10 cellular contexts compared by ENCODE assay signal in the genomic region with DNA sequence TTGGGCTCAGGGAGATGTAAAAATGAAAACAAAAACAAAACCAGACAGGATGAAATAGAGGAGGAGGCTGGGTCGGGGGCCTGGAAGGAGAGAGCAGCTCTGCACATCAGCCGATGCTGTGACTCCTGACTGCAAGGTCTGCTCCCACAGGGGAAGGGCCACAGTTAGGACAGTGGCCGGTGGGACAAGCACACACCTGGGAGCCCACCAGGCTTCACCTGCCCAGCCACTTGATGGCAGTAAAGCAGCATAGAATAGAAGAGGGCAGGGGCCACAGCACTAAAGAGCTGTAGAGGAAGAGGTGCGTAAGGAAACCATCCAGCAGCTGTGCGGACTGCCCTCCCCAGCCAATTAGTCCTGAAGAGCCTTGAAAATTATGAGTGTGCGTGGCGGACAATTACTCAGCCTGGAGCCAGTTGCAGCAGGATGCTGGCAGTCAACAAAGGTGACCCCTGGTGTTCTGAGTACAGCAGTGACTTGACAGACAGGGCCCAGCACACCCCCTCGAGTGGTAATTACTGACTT. TPM values are rescaled to one million over a fixed set of nuclear protein-coding genes. Genes with fewer than 3 reads are reported as not detected.
A peak's percentile ranks its signal among the peaks of the same experiment; 100 is the strongest.
DNase-seq lines count a peak whose midpoint lies in the region.
"Had no signal": no experiment of that assay in that cellular context is flagged by ENCODE, and none has a peak within 500 bp of the region (broad histone marks: within the 10 kb centered on the region; RNA-seq: fewer than 3 reads in every experiment).

No MANE protein-coding gene starts in this region.

- H3K36me3 Mint-ChIP-seq in activated CD4-positive, alpha-beta memory T cell treated with anti-CD3 and anti-CD28 coated beads for 36 hours, result no peaks in the 10 kb centered on the region
- H3K36me3 Mint-ChIP-seq: naive B cell had no signal

- H3K9me3 ChIP-seq in MG63, result no peaks in the 10 kb centered on the region

- H3K36me3 ChIP-seq in MG63, result no peaks in the 10 kb centered on the region

- H3K4me1 Mint-ChIP-seq in activated CD4-positive, alpha-beta memory T cell treated with anti-CD3 and anti-CD28 coated beads for 36 hours (ENCODE audit: low read depth), result no peaks in the 10 kb centered on the region

- intact Hi-C loops in activated CD4-positive, alpha-beta memory T cell treated with anti-CD3 and anti-CD28 coated beads for 36 hours (cut with micrococcal nuclease), result no loop called here

- POLR2A ChIA-PET in activated CD4-positive, alpha-beta memory T cell treated with anti-CD3 and anti-CD28 coated beads for 36 hours (lab: Charles Lee), result no interaction called here

- no peak overlapping the region for H3K4me3 Mint-ChIP-seq in activated CD4-positive, alpha-beta memory T cell treated with anti-CD3 and anti-CD28 coated beads for 36 hours
- H3K4me3 Mint-ChIP-seq: naive B cell had no signal

- no peaks in the 10 kb centered on the region for H3K9me3 Mint-ChIP-seq in activated CD4-positive, alpha-beta memory T cell treated with anti-CD3 and anti-CD28 coated beads for 36 hours
- H3K9me3 Mint-ChIP-seq: naive B cell had no signal

- no peak overlapping the region for H3K27ac Mint-ChIP-seq in activated CD4-positive, alpha-beta memory T cell treated with anti-CD3 and anti-CD28 coated beads for 36 hours

- CTCF ChIA-PET in activated CD4-positive, alpha-beta memory T cell treated with anti-CD3 and anti-CD28 coated beads for 36 hours (lab: Charles Lee), result no interaction called here

- H3K27me3 Mint-ChIP-seq in activated CD4-positive, alpha-beta memory T cell treated with anti-CD3 and anti-CD28 coated beads for 36 hours, result no peaks in the 10 kb centered on the region

- peak; percentile 71 for DNase-seq in COLO668 (lab: John Stamatoyannopoulos, UW; ENCODE audit: unreplicated experiment)
- DNase-seq in Kasumi-1 (lab: John Stamatoyannopoulos, UW), result peak; percentile 33 to 36
- peak; percentile 13 for DNase-seq in activated CD4-positive, alpha-beta memory T cell treated with anti-CD3 and anti-CD28 coated beads for 36 hours
- DNase-seq in left kidney (ENCODE audit: low read depth, low spot score), result peak; percentile 77
- no peak for DNase-seq in NAMALWA (ENCODE audit: low spot score)
- DNase-seq in GM19240 (ENCODE audit: insufficient read length, low spot score), result no peak
- DNase-seq in GF-D8 (lab: John Stamatoyannopoulos, UW), result no peak
- no peak for DNase-seq in MG63
- DNase-seq: naive B cell had no signal

- no peaks in the 10 kb centered on the region for H3K27me3 ChIP-seq in MG63

- no peak overlapping the region for H3K4me3 ChIP-seq in MG63
- H3K4me3 ChIP-seq: GM12878 had no signal

RNA-seq across cellular contexts. Expression of gene ALS2CL, which starts 29.8 kb away (rescaled TPM):
- 1 to 10 TPM; 4.0 to 4.3 TPM for total RNA-seq in activated CD4-positive, alpha-beta memory T cell treated with anti-CD3 and anti-CD28 coated beads for 36 hours
- 0.69 and 1.2 TPM in 2 replicates for total RNA-seq in MG63 (2014; rRNA removed; shearing (Covaris generic); ENCODE audit: low replicate concordance)

RNA-seq across cellular contexts. Expression of gene TMIE, which starts 37.5 kb away (rescaled TPM):
- total RNA-seq in activated CD4-positive, alpha-beta memory T cell treated with anti-CD3 and anti-CD28 coated beads for 36 hours, result 1 to 10 TPM in 1 of 2 experiments, under 1 TPM in 1; 0.93 to 1.3 TPM
- not detected in 2 replicates for total RNA-seq in MG63 (2014; rRNA removed; shearing (Covaris generic); ENCODE audit: low replicate concordance)
- total RNA-seq: GM12878 had no signal

RNA-seq across cellular contexts. Expression of gene FAM240A, which starts 51.3 kb away (rescaled TPM):
- total RNA-seq in activated CD4-positive, alpha-beta memory T cell treated with anti-CD3 and anti-CD28 coated beads for 36 hours, result not detected
- total RNA-seq in MG63 (2014; rRNA removed; shearing (Covaris generic); ENCODE audit: low replicate concordance), result not detected in 2 replicates
- total RNA-seq: GM12878 had no signal

RNA-seq across cellular contexts. Expression of gene PRSS50, which starts 54.0 kb away (rescaled TPM):
- not detected for total RNA-seq in activated CD4-positive, alpha-beta memory T cell treated with anti-CD3 and anti-CD28 coated beads for 36 hours
- not detected in 2 replicates for total RNA-seq in MG63 (2014; rRNA removed; shearing (Covaris generic); ENCODE audit: low replicate concordance)
- total RNA-seq: GM12878 had no signal

Comparison
In these comparisons a context has a peak if more than half of its experiments do, and no peak if none do; other contexts are left out.
1. DNase-seq: peak in COLO668 (single experiment), Kasumi-1 (2 of 2), activated CD4-positive, alpha-beta memory T cell treated with anti-CD3 and anti-CD28 coated beads for 36 hours (single experiment) and left kidney (single experiment); none in NAMALWA (single experiment), GM19240 (single experiment), GF-D8 (single experiment) and MG63 (single experiment).